In genomic region chr15:43293402-43293801, GRCh38 we compare ENCODE assay signal across 1 cellular context.
TF ChIP-seq lines count a peak whose summit lies in the region.

No MANE protein-coding gene starts in this region.

TF ChIP-seq in SK-N-SH treated with all-trans-retinoic acid at 6 μM for 48 hours, 23 proteins besides CTCF, POLR2A, EP300 and RAD21 (continued from another document):
- no peak for TF ChIP-seq TSHZ2 (CRISPR knock-in tag; IDR thresholded peaks at IDR 0.05)
- TF ChIP-seq ZFP30 (CRISPR knock-in tag; IDR thresholded peaks at IDR 0.05) = no peak
